Comparison of ENCODE assay signal across 8 cellular contexts in genomic region chr22:20783844-20784723, GRCh38. TPM values are rescaled to one million over a fixed set of nuclear protein-coding genes. Genes with fewer than 3 reads are reported as not detected.
DNase-seq lines count a peak whose midpoint lies in the region; ATAC-seq and TF ChIP-seq lines count a peak whose summit lies in the region.

No MANE protein-coding gene starts in this region.

- no peaks in the 10 kb centered on the region for H3K36me3 ChIP-seq in breast epithelium

- no peak overlapping the region for H3K4me3 ChIP-seq in breast epithelium

- intact Hi-C loops in breast epithelium (cut with DNase I; ENCODE audit: low total_unique reads), result no loop called here

- no peak overlapping the region for H3K27ac ChIP-seq in breast epithelium

- DNase-seq in NCI-H510A treated with DMSO at 0.1 percent for 48 hours (lab: John Stamatoyannopoulos, UW), result peak; percentile 19
- DNase-seq in NCI-H510A (lab: John Stamatoyannopoulos, UW), result no peak
- DNase-seq in LHCN-M2 (ENCODE audit: low read depth), result peak; percentile 83
- DNase-seq in SW480 (ENCODE audit: low spot score), result peak; percentile 42
- no peak for DNase-seq in breast epithelium (ENCODE audit: low spot score in 2 of 2)
- peak; percentile 67 for DNase-seq in left kidney (ENCODE audit: low read depth, low spot score)
- peak; percentile 11 for DNase-seq in stimulated activated CD8-positive, alpha-beta memory T cell treated with anti-CD3 and anti-CD28 coated beads, Interleukin-15, amount 100 ng/mL, for 1 hour (ENCODE audit: low read depth)

- no peak for TF ChIP-seq POLR2A in breast epithelium (IDR thresholded peaks at IDR 0.05)

- peak in 2 of 3 donors; percentile 26 to 41 for TF ChIP-seq CTCF in breast epithelium (IDR thresholded peaks at IDR 0.05)

- no peaks in the 10 kb centered on the region for H3K27me3 ChIP-seq in breast epithelium

- H3K9me3 ChIP-seq in breast epithelium, result no peaks in the 10 kb centered on the region

- ATAC-seq in GM18517 (IDR thresholded peaks at IDR 0.05; ENCODE audit: unreplicated experiment), result no peak

- no peaks in the 10 kb centered on the region for H3K4me1 ChIP-seq in breast epithelium

RNA-seq across cellular contexts. Expression of gene SERPIND1, which starts 10.2 kb away (rescaled TPM):
- total RNA-seq in LHCN-M2 (2014; rRNA removed) (0.13 and 0.17 TPM in 2 replicates), breast epithelium (under 1 TPM in 1 of 3 donors, not detected in 2; 0.29 TPM)
- 0.44 TPM for polyA plus RNA-seq in LHCN-M2 (2012)

Comparison
In these comparisons a context has a peak if more than half of its experiments do, and no peak if none do; other contexts are left out.
1. DNase-seq: peak in NCI-H510A treated with DMSO at 0.1 percent for 48 hours (single experiment), LHCN-M2 (single experiment), SW480 (single experiment), left kidney (single experiment) and stimulated activated CD8-positive, alpha-beta memory T cell treated with anti-CD3 and anti-CD28 coated beads, Interleukin-15, amount 100 ng/mL, for 1 hour (single experiment); none in NCI-H510A (single experiment) and breast epithelium (0 of 2).